In genomic region chr21:34152500-34152899, GRCh38 we compare ENCODE assay signal across 18 cellular contexts.
A peak's percentile ranks its signal among the peaks of the same experiment; 100 is the strongest.
DNase-seq lines count a peak whose midpoint lies in the region; ATAC-seq lines count a peak whose summit lies in the region.
"Had no signal": no experiment of that assay in that cellular context is flagged by ENCODE, and none has a peak within 500 bp of the region (broad histone marks: within the 10 kb centered on the region; RNA-seq: fewer than 3 reads in every experiment).

No MANE protein-coding gene starts in this region.

- no peak for DNase-seq in activated T-cell treated with anti-CD3 and anti-CD28 coated beads, Interleukin-2, amount 50 U/mL, for 24 hours
- DNase-seq in activated T-cell treated with anti-CD3 and anti-CD28 coated beads, Interleukin-2, amount 50 U/mL, for 48 hours = no peak
- DNase-seq in activated T-helper 1 cell treated with anti-CD3 and anti-CD28 coated beads, Interleukin-12 subunit alpha, Interleukin-12 subunit beta, Interleukin-2, Interleukin-4 antibody, amounts not matched to agents 30 ng/mL and 10 ng/mL and 1 ng/mL, durations not matched to agents 14 hours and 24 hours and 36 hours (ENCODE audit: low spot score) = no peak
- no peak for DNase-seq in activated naive CD8-positive, alpha-beta T cell treated with anti-CD3 and anti-CD28 coated beads, Interleukin-2, amount 50 U/mL, for 24 hours
- DNase-seq in stimulated activated effector memory CD8-positive, alpha-beta T cell treated with anti-CD3 and anti-CD28 coated beads, Interleukin-12 subunit alpha, Interleukin-12 subunit beta, amount 100 ng/mL, for 72 hours (ENCODE audit: low spot score in 2 of 2) = no peak
- no peak for DNase-seq in natural killer cell treated with Interleukin-12 subunit alpha and Interleukin-12 subunit beta and Interleukin-15 and Interleukin-18, amount 100 ng/mL, for 72 hours (ENCODE audit: low spot score)
- DNase-seq in H4 (ENCODE audit: low spot score) = no peak
- DNase-seq: Calu3; CD8-positive, alpha-beta T cell; GF-D8; Karpas-422; NCI-H1417 treated with DMSO at 0.1 percent for 48 hours; NCI-H1930; NCI-H345; NCI-H524 treated with DMSO at 0.1 percent for 48 hours; PC-9 had no signal

- H3K4me3 Mint-ChIP-seq in activated T-cell treated with anti-CD3 and anti-CD28 coated beads, Interleukin-2, amount 50 U/mL, for 24 hours = no peak overlapping the region
- H3K4me3 Mint-ChIP-seq in activated T-helper 1 cell treated with anti-CD3 and anti-CD28 coated beads, Interleukin-12 subunit alpha, Interleukin-12 subunit beta, Interleukin-2, Interleukin-4 antibody, amounts not matched to agents 30 ng/mL and 10 ng/mL and 1 ng/mL, durations not matched to agents 14 hours and 24 hours and 36 hours = no peak overlapping the region
- H3K4me3 Mint-ChIP-seq in activated naive CD8-positive, alpha-beta T cell treated with anti-CD3 and anti-CD28 coated beads, Interleukin-2, amount 50 U/mL, for 24 hours = no peak overlapping the region
- no peak overlapping the region for H3K4me3 Mint-ChIP-seq in stimulated activated effector memory CD8-positive, alpha-beta T cell treated with anti-CD3 and anti-CD28 coated beads, Interleukin-12 subunit alpha, Interleukin-12 subunit beta, amount 100 ng/mL, for 72 hours
- no peak overlapping the region for H3K4me3 Mint-ChIP-seq in natural killer cell treated with Interleukin-12 subunit alpha and Interleukin-12 subunit beta and Interleukin-15 and Interleukin-18, amount 100 ng/mL, for 72 hours
- H3K4me3 Mint-ChIP-seq: CD8-positive, alpha-beta T cell; GM23338; IgD-negative memory B cell had no signal

- H3K36me3 Mint-ChIP-seq in activated T-cell treated with anti-CD3 and anti-CD28 coated beads, Interleukin-2, amount 50 U/mL, for 24 hours (ENCODE audit: low read depth) = peaks cover 31% of the 10 kb centered on the region
- peaks cover 38% of the 10 kb centered on the region for H3K36me3 Mint-ChIP-seq in activated T-helper 1 cell treated with anti-CD3 and anti-CD28 coated beads, Interleukin-12 subunit alpha, Interleukin-12 subunit beta, Interleukin-2, Interleukin-4 antibody, amounts not matched to agents 30 ng/mL and 10 ng/mL and 1 ng/mL, durations not matched to agents 14 hours and 24 hours and 36 hours (ENCODE audit: low read depth)
- peaks cover 13% of the 10 kb centered on the region for H3K36me3 Mint-ChIP-seq in activated naive CD8-positive, alpha-beta T cell treated with anti-CD3 and anti-CD28 coated beads, Interleukin-2, amount 50 U/mL, for 24 hours (ENCODE audit: low read depth)
- peaks cover 8% of the 10 kb centered on the region for H3K36me3 Mint-ChIP-seq in stimulated activated effector memory CD8-positive, alpha-beta T cell treated with anti-CD3 and anti-CD28 coated beads, Interleukin-12 subunit alpha, Interleukin-12 subunit beta, amount 100 ng/mL, for 72 hours
- no peaks in the 10 kb centered on the region for H3K36me3 Mint-ChIP-seq in natural killer cell treated with Interleukin-12 subunit alpha and Interleukin-12 subunit beta and Interleukin-15 and Interleukin-18, amount 100 ng/mL, for 72 hours

- ATAC-seq in activated naive CD8-positive, alpha-beta T cell treated with anti-CD3 and anti-CD28 coated beads, Interleukin-2, amount 50 U/mL, for 24 hours = no peak
- ATAC-seq in stimulated activated effector memory CD8-positive, alpha-beta T cell treated with anti-CD3 and anti-CD28 coated beads, Interleukin-12 subunit alpha, Interleukin-12 subunit beta, amount 100 ng/mL, for 72 hours = peak; percentile 50
- no peak for ATAC-seq in natural killer cell treated with Interleukin-12 subunit alpha and Interleukin-12 subunit beta and Interleukin-15 and Interleukin-18, amount 100 ng/mL, for 72 hours
- ATAC-seq: CD8-positive, alpha-beta T cell; GM23338 had no signal

- peak overlapping the region; percentile 77 for H3K27ac Mint-ChIP-seq in activated T-cell treated with anti-CD3 and anti-CD28 coated beads, Interleukin-2, amount 50 U/mL, for 24 hours
- H3K27ac Mint-ChIP-seq in activated T-helper 1 cell treated with anti-CD3 and anti-CD28 coated beads, Interleukin-12 subunit alpha, Interleukin-12 subunit beta, Interleukin-2, Interleukin-4 antibody, amounts not matched to agents 30 ng/mL and 10 ng/mL and 1 ng/mL, durations not matched to agents 14 hours and 24 hours and 36 hours = peak overlapping the region; percentile 63
- H3K27ac Mint-ChIP-seq in activated naive CD8-positive, alpha-beta T cell treated with anti-CD3 and anti-CD28 coated beads, Interleukin-2, amount 50 U/mL, for 24 hours = peak overlapping the region; percentile 69
- peak overlapping the region; percentile 56 for H3K27ac Mint-ChIP-seq in stimulated activated effector memory CD8-positive, alpha-beta T cell treated with anti-CD3 and anti-CD28 coated beads, Interleukin-12 subunit alpha, Interleukin-12 subunit beta, amount 100 ng/mL, for 72 hours
- H3K27ac Mint-ChIP-seq in natural killer cell treated with Interleukin-12 subunit alpha and Interleukin-12 subunit beta and Interleukin-15 and Interleukin-18, amount 100 ng/mL, for 72 hours = no peak overlapping the region
- H3K27ac Mint-ChIP-seq: GM23338, IgD-negative memory B cell had no signal

- no peaks in the 10 kb centered on the region for H3K27me3 Mint-ChIP-seq in activated T-cell treated with anti-CD3 and anti-CD28 coated beads, Interleukin-2, amount 50 U/mL, for 24 hours
- no peaks in the 10 kb centered on the region for H3K27me3 Mint-ChIP-seq in activated T-helper 1 cell treated with anti-CD3 and anti-CD28 coated beads, Interleukin-12 subunit alpha, Interleukin-12 subunit beta, Interleukin-2, Interleukin-4 antibody, amounts not matched to agents 30 ng/mL and 10 ng/mL and 1 ng/mL, durations not matched to agents 14 hours and 24 hours and 36 hours (ENCODE audit: insufficient read depth)
- H3K27me3 Mint-ChIP-seq in activated naive CD8-positive, alpha-beta T cell treated with anti-CD3 and anti-CD28 coated beads, Interleukin-2, amount 50 U/mL, for 24 hours = no peaks in the 10 kb centered on the region
- no peaks in the 10 kb centered on the region for H3K27me3 Mint-ChIP-seq in natural killer cell treated with Interleukin-12 subunit alpha and Interleukin-12 subunit beta and Interleukin-15 and Interleukin-18, amount 100 ng/mL, for 72 hours
- H3K27me3 Mint-ChIP-seq: IgD-negative memory B cell had no signal

- intact Hi-C loops in activated T-helper 1 cell treated with anti-CD3 and anti-CD28 coated beads, Interleukin-12 subunit alpha, Interleukin-12 subunit beta, Interleukin-2, Interleukin-4 antibody, amounts not matched to agents 30 ng/mL and 10 ng/mL and 1 ng/mL, durations not matched to agents 14 hours and 24 hours and 36 hours (cut with micrococcal nuclease) = no loop called here

- H3K4me1 Mint-ChIP-seq in activated T-cell treated with anti-CD3 and anti-CD28 coated beads, Interleukin-2, amount 50 U/mL, for 24 hours (ENCODE audit: low read depth) = peaks cover 37% of the 10 kb centered on the region
- H3K4me1 Mint-ChIP-seq in activated T-helper 1 cell treated with anti-CD3 and anti-CD28 coated beads, Interleukin-12 subunit alpha, Interleukin-12 subunit beta, Interleukin-2, Interleukin-4 antibody, amounts not matched to agents 30 ng/mL and 10 ng/mL and 1 ng/mL, durations not matched to agents 14 hours and 24 hours and 36 hours (ENCODE audit: low read depth) = peaks cover 50% of the 10 kb centered on the region
- H3K4me1 Mint-ChIP-seq in activated naive CD8-positive, alpha-beta T cell treated with anti-CD3 and anti-CD28 coated beads, Interleukin-2, amount 50 U/mL, for 24 hours = peaks cover 34% of the 10 kb centered on the region
- peaks cover 14% of the 10 kb centered on the region for H3K4me1 Mint-ChIP-seq in stimulated activated effector memory CD8-positive, alpha-beta T cell treated with anti-CD3 and anti-CD28 coated beads, Interleukin-12 subunit alpha, Interleukin-12 subunit beta, amount 100 ng/mL, for 72 hours
- H3K4me1 Mint-ChIP-seq in natural killer cell treated with Interleukin-12 subunit alpha and Interleukin-12 subunit beta and Interleukin-15 and Interleukin-18, amount 100 ng/mL, for 72 hours (ENCODE audit: low read depth in 2 of 2) = peaks cover 12 to 34% of the 10 kb centered on the region in 2 donors
- H3K4me1 Mint-ChIP-seq: GM23338 had no signal

- peaks cover 4% of the 10 kb centered on the region for H3K9me3 Mint-ChIP-seq in activated T-cell treated with anti-CD3 and anti-CD28 coated beads, Interleukin-2, amount 50 U/mL, for 24 hours
- H3K9me3 Mint-ChIP-seq in activated T-helper 1 cell treated with anti-CD3 and anti-CD28 coated beads, Interleukin-12 subunit alpha, Interleukin-12 subunit beta, Interleukin-2, Interleukin-4 antibody, amounts not matched to agents 30 ng/mL and 10 ng/mL and 1 ng/mL, durations not matched to agents 14 hours and 24 hours and 36 hours = peaks cover 9% of the 10 kb centered on the region
- peaks cover 4% of the 10 kb centered on the region for H3K9me3 Mint-ChIP-seq in activated naive CD8-positive, alpha-beta T cell treated with anti-CD3 and anti-CD28 coated beads, Interleukin-2, amount 50 U/mL, for 24 hours
- peaks cover 3% of the 10 kb centered on the region for H3K9me3 Mint-ChIP-seq in stimulated activated effector memory CD8-positive, alpha-beta T cell treated with anti-CD3 and anti-CD28 coated beads, Interleukin-12 subunit alpha, Interleukin-12 subunit beta, amount 100 ng/mL, for 72 hours
- no peaks in the 10 kb centered on the region for H3K9me3 Mint-ChIP-seq in natural killer cell treated with Interleukin-12 subunit alpha and Interleukin-12 subunit beta and Interleukin-15 and Interleukin-18, amount 100 ng/mL, for 72 hours
- H3K9me3 Mint-ChIP-seq: CD8-positive, alpha-beta T cell had no signal

Comparison
In these comparisons a context has a peak if more than half of its experiments do, and no peak if none do; other contexts are left out.
1. H3K27ac Mint-ChIP-seq: peak in activated T-cell treated with anti-CD3 and anti-CD28 coated beads, Interleukin-2, amount 50 U/mL, for 24 hours (single experiment), activated T-helper 1 cell treated with anti-CD3 and anti-CD28 coated beads, Interleukin-12 subunit alpha, Interleukin-12 subunit beta, Interleukin-2, Interleukin-4 antibody, amounts not matched to agents 30 ng/mL and 10 ng/mL and 1 ng/mL, durations not matched to agents 14 hours and 24 hours and 36 hours (single experiment), activated naive CD8-positive, alpha-beta T cell treated with anti-CD3 and anti-CD28 coated beads, Interleukin-2, amount 50 U/mL, for 24 hours (single experiment) and stimulated activated effector memory CD8-positive, alpha-beta T cell treated with anti-CD3 and anti-CD28 coated beads, Interleukin-12 subunit alpha, Interleukin-12 subunit beta, amount 100 ng/mL, for 72 hours (single experiment); none in natural killer cell treated with Interleukin-12 subunit alpha and Interleukin-12 subunit beta and Interleukin-15 and Interleukin-18, amount 100 ng/mL, for 72 hours (0 of 2).